ENCODE assay signal across 10 cellular contexts in genomic region chr16:27364493-27365141, GRCh38. TPM values are rescaled to one million over a fixed set of nuclear protein-coding genes. Genes with fewer than 3 reads are reported as not detected.
A peak's percentile ranks its signal among the peaks of the same experiment; 100 is the strongest.
DNase-seq lines count a peak whose midpoint lies in the region; ATAC-seq, FAIRE-seq and TF ChIP-seq lines count a peak whose summit lies in the region.
"Had no signal": no experiment of that assay in that cellular context is flagged by ENCODE, and none has a peak within 500 bp of the region (broad histone marks: within the 10 kb centered on the region; RNA-seq: fewer than 3 reads in every experiment).

No MANE protein-coding gene starts in this region.

- ATAC-seq in heart left ventricle (no peak), WTC11 (no peak), upper lobe of left lung (ENCODE audit: low FRiP score in 2 of 2) (peak in 1 of 2 donors; percentile 68), GM18505 (IDR thresholded peaks at IDR 0.05; ENCODE audit: unreplicated experiment) (no peak), HG02623 (IDR thresholded peaks at IDR 0.05; ENCODE audit: unreplicated experiment) (no peak)

- peaks cover 10% of the 10 kb centered on the region for H3K36me3 Mint-ChIP-seq in WTC11
- H3K36me3 Mint-ChIP-seq in osteocyte (ENCODE audit: unreplicated experiment) = peaks cover 6% of the 10 kb centered on the region

- no peak overlapping the region for H3K27ac Mint-ChIP-seq in WTC11
- no peak overlapping the region for H3K27ac Mint-ChIP-seq in osteocyte (ENCODE audit: unreplicated experiment)

- no peak overlapping the region for H3K4me3 ChIP-seq in cardiac muscle cell
- no peak overlapping the region for H3K4me3 ChIP-seq in heart left ventricle
- no peak overlapping the region for H3K4me3 ChIP-seq in keratinocyte (ENCODE audit: control insufficient read depth in 2 of 3, extremely low read depth in 1 of 3, insufficient read depth in 2 of 3, low read depth in 1 of 3, low read length in 3 of 3)
- no peak overlapping the region for H3K4me3 ChIP-seq in upper lobe of left lung

- H3K4me2 ChIP-seq in keratinocyte (ENCODE audit: control insufficient read depth, extremely low read depth, insufficient read depth, low read depth, low read length) = peak overlapping the region; percentile 44

- DNase-seq in cardiac muscle cell (ENCODE audit: low read depth in 1 of 2, low spot score in 1 of 2) (no peak), heart left ventricle (no peak), WTC11 (ENCODE audit: low spot score) (no peak), keratinocyte (ENCODE audit: low read depth, low spot score) (no peak), upper lobe of left lung (peak in 1 of 2 donors; percentile 71), osteocyte (ENCODE audit: extremely low spot score, unreplicated experiment) (no peak)
- DNase-seq: cerebellar nuclear complex had no signal

- POLR2A ChIA-PET in WTC11 (lab: Charles Lee) = no interaction called here

- H3K9ac ChIP-seq in keratinocyte (ENCODE audit: control insufficient read depth, extremely low read depth, insufficient read depth, low read length) = no peak overlapping the region
- H3K9ac ChIP-seq: parathyroid adenoma had no signal

- H3K9me3 ChIP-seq in cardiac muscle cell (ENCODE audit: low read depth) (no peaks in the 10 kb centered on the region), heart left ventricle (no peaks in the 10 kb centered on the region), keratinocyte (ENCODE audit: control insufficient read depth, low read depth, low read length) (peaks cover 4% of the 10 kb centered on the region), upper lobe of left lung (no peaks in the 10 kb centered on the region)

- H3K4me3 Mint-ChIP-seq in WTC11 = no peak overlapping the region
- H3K4me3 Mint-ChIP-seq in osteocyte (ENCODE audit: unreplicated experiment) = no peak overlapping the region

- H3K4me1 Mint-ChIP-seq in WTC11 (peaks cover 3% of the 10 kb centered on the region; the same call in 1 of the 2 replicates), osteocyte (ENCODE audit: unreplicated experiment) (peaks cover 12% of the 10 kb centered on the region)

- no peak overlapping the region for H2AFZ ChIP-seq in keratinocyte (ENCODE audit: control insufficient read depth, low read length)
- H2AFZ ChIP-seq: parathyroid adenoma had no signal

- peak; percentile 5 for FAIRE-seq in keratinocyte (lab: Jason Lieb, UNC)

- peak overlapping the region; percentile 42 for H3K27ac ChIP-seq in cardiac muscle cell
- peak overlapping the region in 1 of 12 donors; percentile 45 for H3K27ac ChIP-seq in heart left ventricle
- H3K27ac ChIP-seq in keratinocyte (ENCODE audit: control insufficient read depth, insufficient read depth, low read length) = peak overlapping the region; percentile 89
- peak overlapping the region in 3 of 4 donors; percentile 28 to 60 (median 32) for H3K27ac ChIP-seq in upper lobe of left lung
- H3K27ac ChIP-seq: parathyroid adenoma had no signal

- H3K36me3 ChIP-seq in cardiac muscle cell = no peaks in the 10 kb centered on the region
- H3K36me3 ChIP-seq in heart left ventricle = peaks cover 0 to 46% (median 33%) of the 10 kb centered on the region in 9 donors
- H3K36me3 ChIP-seq in keratinocyte (ENCODE audit: control insufficient read depth in 2 of 2, extremely low read depth in 1 of 2, insufficient read depth in 2 of 2, low read length in 2 of 2) = peaks cover 20 to 34% of the 10 kb centered on the region in 2 experiments
- H3K36me3 ChIP-seq in upper lobe of left lung = peaks cover 16 to 53% (median 42%) of the 10 kb centered on the region in 4 donors

- no peak for TF ChIP-seq EP300 in upper lobe of left lung (IDR thresholded peaks at IDR 0.05)

- H3K9me3 Mint-ChIP-seq in WTC11 (no peaks in the 10 kb centered on the region), osteocyte (ENCODE audit: unreplicated experiment) (no peaks in the 10 kb centered on the region)

- H3K4me1 ChIP-seq in cardiac muscle cell (ENCODE audit: low read depth) (peaks cover 3% of the 10 kb centered on the region), heart left ventricle (peaks cover 0 to 23% (median 12%) of the 10 kb centered on the region in 12 donors), keratinocyte (ENCODE audit: control insufficient read depth, extremely low read depth, insufficient read depth, low read length) (peaks cover 45% of the 10 kb centered on the region), upper lobe of left lung (peaks cover 25 to 54% (median 30%) of the 10 kb centered on the region in 4 donors)

- H3K79me2 ChIP-seq in keratinocyte (ENCODE audit: control insufficient read depth, insufficient read depth, low read length) = peaks cover 4% of the 10 kb centered on the region
- H3K79me2 ChIP-seq: parathyroid adenoma had no signal

- H4K20me1 ChIP-seq in keratinocyte (ENCODE audit: control insufficient read depth, extremely low read depth, insufficient read depth, low read length) = peaks cover 3% of the 10 kb centered on the region

- TF ChIP-seq POLR2A in heart left ventricle (IDR thresholded peaks at IDR 0.05) (no peak), upper lobe of left lung (IDR thresholded peaks at IDR 0.05) (no peak), GM18505 (IDR thresholded peaks at IDR 0.05; ENCODE audit: borderline replicate concordance, extremely low read depth, insufficient read depth, insufficient read length) (no peak)

- H3K27me3 ChIP-seq in cardiac muscle cell = no peaks in the 10 kb centered on the region
- no peaks in the 10 kb centered on the region for H3K27me3 ChIP-seq in heart left ventricle
- H3K27me3 ChIP-seq in keratinocyte (ENCODE audit: control insufficient read depth, extremely low read depth, insufficient read depth, low read length) = no peaks in the 10 kb centered on the region
- H3K27me3 ChIP-seq in upper lobe of left lung = no peaks in the 10 kb centered on the region

- intact Hi-C loops in heart left ventricle (cut with DNase I) = loop anchor here in 7 of 10 donors (5.0 to 10.0 kb wide), 12 partner anchors 47 to 1530 kb away; no protein-coding TSS in a partner anchor

- H3K27me3 Mint-ChIP-seq in WTC11 (ENCODE audit: low read depth) = no peaks in the 10 kb centered on the region
- H3K27me3 Mint-ChIP-seq in osteocyte (ENCODE audit: unreplicated experiment) = no peaks in the 10 kb centered on the region

- TF ChIP-seq CTCF in cardiac muscle cell (IDR thresholded peaks at IDR 0.05; ENCODE audit: low read depth, low read length) (no peak), heart left ventricle (IDR thresholded peaks at IDR 0.05) (no peak), WTC11 (IDR thresholded peaks at IDR 0.05) (no peak), keratinocyte (optimal IDR thresholded peaks at IDR 0.05 in 1 of 3, IDR thresholded peaks at IDR 0.05 in 1 of 3, conservative IDR thresholded peaks at IDR 0.05 in 1 of 3; ENCODE audit: extremely low read depth in 1 of 3, insufficient read depth in 2 of 3, low read length in 3 of 3) (no peak), upper lobe of left lung (IDR thresholded peaks at IDR 0.05) (no peak), osteocyte (IDR thresholded peaks at IDR 0.05) (no peak)

- peaks cover 2% of the 10 kb centered on the region for H3K9me1 ChIP-seq in keratinocyte (ENCODE audit: control insufficient read depth, extremely low read depth, insufficient read depth, low read length)

- 73 to 82% (median 76%) methylated on average over 6 of the region's 6 CpGs for WGBS in heart left ventricle, 4 donors
- 52 to 67% methylated on average over 6 of the region's 6 CpGs for WGBS in upper lobe of left lung, 2 donors

- CTCF ChIA-PET in WTC11 (lab: Charles Lee) = interaction anchor here (2.1 to 5.4 kb wide), 4 partner anchors 9 to 185 kb away, joined by 11 to 125 read pairs (median 76); no protein-coding TSS in a partner anchor

- dilution Hi-C loops in keratinocyte (cut with MboI; ENCODE audit: extremely low pct_ligation_motif_present, low sequenced_read_pairs) = no loop called here

TF ChIP-seq in WTC11, 78 proteins besides CTCF, POLR2A, EP300 and RAD21:
- TF ChIP-seq TP53 (CRISPR knock-in tag; IDR thresholded peaks at IDR 0.05) (no peak), GABPB1 (CRISPR knock-in tag; IDR thresholded peaks at IDR 0.05) (peak; percentile 93)
TF ChIP-seq in WTC11: peak in this region for 1.

RNA-seq across cellular contexts. Expression of gene IL21R, which starts 37.4 kb away (rescaled TPM):
- total RNA-seq in cardiac muscle cell (0.04 TPM in 1 of 2 replicates, not detected in the other), heart left ventricle (1 to 10 TPM in 2 of 9 donors, under 1 TPM in 6, not detected in 1; 0.12 to 6.0 (median 0.35) TPM), WTC11 (2021) (0.27 to 0.70 TPM (median 0.32 TPM) in 3 replicates), upper lobe of left lung (10 to 100 TPM in 1 of 6 donors, 1 to 10 TPM in 5; 2.0 to 10.1 (median 3.6) TPM), osteocyte (0.34 and 0.40 TPM in 2 replicates)
- polyA plus RNA-seq in cardiac muscle cell (0.19 TPM in 1 of 2 replicates, not detected in the other), heart left ventricle (under 1 TPM; 0.04 to 0.10 TPM), keratinocyte (0.09 to 0.12 TPM (median 0.12 TPM) in 3 replicates)
- polyA plus RNA-seq in keratinocyte (2011; ENCODE audit: low read depth) = not detected
- polyA plus RNA-seq in keratinocyte (2011; cell fraction: cytosol; rRNA removed) = 0.05 and 0.06 TPM in 2 replicates
- 0.10 and 0.13 TPM in 2 replicates for polyA plus RNA-seq in keratinocyte (2011; cell fraction: nucleus; rRNA removed)
- 0.16 TPM in 1 of 2 replicates, not detected in the other for polyA plus RNA-seq in keratinocyte (2012; ENCODE audit: low replicate concordance)
- 0.06 to 0.33 TPM (median 0.26 TPM) in 3 replicates for polyA minus RNA-seq in keratinocyte
- not detected for polyA minus RNA-seq in keratinocyte (2011; cell fraction: cytosol; rRNA and poly(A)+ RNA removed)
- polyA minus RNA-seq in keratinocyte (2011; cell fraction: nucleus; rRNA and poly(A)+ RNA removed) = 0.16 TPM in 1 of 2 replicates, not detected in the other

RNA-seq across cellular contexts. Expression of gene IL4R, which starts 50.8 kb away (rescaled TPM):
- total RNA-seq in cardiac muscle cell = 30.9 and 66.1 TPM in 2 replicates
- polyA plus RNA-seq in cardiac muscle cell = 38.1 and 69.1 TPM in 2 replicates
- 10 to 100 TPM in 4 of 9 donors, 1 to 10 TPM in 5; 6.7 to 47.4 (median 8.2) TPM for total RNA-seq in heart left ventricle
- 1 to 10 TPM; 5.8 to 9.9 TPM for polyA plus RNA-seq in heart left ventricle
- total RNA-seq in WTC11 (2021) = 22.2 to 28.7 TPM (median 22.4 TPM) in 3 replicates
- polyA plus RNA-seq in keratinocyte = 60.5 to 79.1 TPM (median 77.8 TPM) in 3 replicates
- 27.2 TPM for polyA plus RNA-seq in keratinocyte (2011; ENCODE audit: low read depth)
- polyA plus RNA-seq in keratinocyte (2011; cell fraction: cytosol; rRNA removed) = 31.6 and 39.6 TPM in 2 replicates
- polyA plus RNA-seq in keratinocyte (2011; cell fraction: nucleus; rRNA removed) = 153 and 169 TPM in 2 replicates
- polyA plus RNA-seq in keratinocyte (2012; ENCODE audit: low replicate concordance) = 48.6 and 66.4 TPM in 2 replicates
- 90.9 to 242 TPM (median 99.7 TPM) in 3 replicates for polyA minus RNA-seq in keratinocyte
- polyA minus RNA-seq in keratinocyte (2011; cell fraction: cytosol; rRNA and poly(A)+ RNA removed) = 54.3 TPM
- 107 and 118 TPM in 2 replicates for polyA minus RNA-seq in keratinocyte (2011; cell fraction: nucleus; rRNA and poly(A)+ RNA removed)
- total RNA-seq in upper lobe of left lung = 100 to 1,000 TPM in 5 of 6 donors, 10 to 100 TPM in 1; 87.0 to 202 (median 153) TPM
- 34.5 and 35.9 TPM in 2 replicates for total RNA-seq in osteocyte
